Comparison of ENCODE assay signal across 14 cellular contexts in genomic region chr15:99130314-99130713, GRCh38.
"Had no signal": no experiment of that assay in that cellular context is flagged by ENCODE, and none has a peak within 500 bp of the region (broad histone marks: within the 10 kb centered on the region; RNA-seq: fewer than 3 reads in every experiment).

No MANE protein-coding gene starts in this region.

- H3K4me2 ChIP-seq: hepatocyte had no signal

- H3K27ac ChIP-seq: hepatocyte, suprapubic skin had no signal

- H2AFZ ChIP-seq: hepatocyte had no signal

- H3K4me3 Mint-ChIP-seq: activated naive CD4-positive, alpha-beta T cell treated with anti-CD3 and anti-CD28 coated beads, Interleukin-2, amount 50 U/mL, for 24 hours; naive thymus-derived CD8-positive, alpha-beta T cell had no signal

- DNase-seq: activated CD4-positive, alpha-beta T cell treated with anti-CD3 and anti-CD28 coated beads, Interleukin-2, amount 50 U/mL, for 4 hours; activated T-cell treated with anti-CD3 and anti-CD28 coated beads, Interleukin-2, amount 50 U/mL, for 1 hour; amniotic stem cell; effector CD4-positive, alpha-beta T cell; midbrain; naive thymus-derived CD8-positive, alpha-beta T cell; occipital lobe; SIG-M5 had no signal

- H3K4me1 Mint-ChIP-seq: activated naive CD4-positive, alpha-beta T cell treated with anti-CD3 and anti-CD28 coated beads, Interleukin-2, amount 50 U/mL, for 24 hours had no signal

- H3K4me3 ChIP-seq: hepatocyte, suprapubic skin had no signal

- ATAC-seq: activated CD4-positive, CD25-positive, alpha-beta regulatory T cell treated with anti-CD3 and anti-CD28 coated beads, Interleukin-2, amount 50 U/mL, for 24 hours; naive thymus-derived CD8-positive, alpha-beta T cell had no signal

- H3K9me3 Mint-ChIP-seq: activated naive CD4-positive, alpha-beta T cell treated with anti-CD3 and anti-CD28 coated beads, Interleukin-2, amount 50 U/mL, for 24 hours; naive thymus-derived CD8-positive, alpha-beta T cell had no signal

- H3K27ac Mint-ChIP-seq: activated naive CD4-positive, alpha-beta T cell treated with anti-CD3 and anti-CD28 coated beads, Interleukin-2, amount 50 U/mL, for 24 hours had no signal

- H3K79me2 ChIP-seq: hepatocyte had no signal

- H3K36me3 Mint-ChIP-seq: activated naive CD4-positive, alpha-beta T cell treated with anti-CD3 and anti-CD28 coated beads, Interleukin-2, amount 50 U/mL, for 24 hours; naive thymus-derived CD8-positive, alpha-beta T cell had no signal

- H3K9me3 ChIP-seq: suprapubic skin had no signal

- FAIRE-seq: bronchial epithelial cell, colon had no signal

- H3K27me3 ChIP-seq: hepatocyte, suprapubic skin had no signal
